Comparison of ENCODE assay signal across 25 cellular contexts in genomic region chr15:84883916-84884781, GRCh38. TPM values are rescaled to one million over a fixed set of nuclear protein-coding genes. Genes with fewer than 3 reads are reported as not detected.
DNase-seq lines count a peak whose midpoint lies in the region; ATAC-seq, FAIRE-seq and TF ChIP-seq lines count a peak whose summit lies in the region.
"Had no signal": no experiment of that assay in that cellular context is flagged by ENCODE, and none has a peak within 500 bp of the region (broad histone marks: within the 10 kb centered on the region; RNA-seq: fewer than 3 reads in every experiment).

SLC28A1 (plus strand) TSS chr15:84884662; CDS start chr15:84887761, 3,099 bp downstream.

- H2AFZ ChIP-seq in astrocyte (ENCODE audit: low read depth, low read length), result no peak within 1 kb of the TSS

- ATAC-seq in GM18861 (IDR thresholded peaks at IDR 0.05; ENCODE audit: unreplicated experiment) (no peak), GM19035 (IDR thresholded peaks at IDR 0.05; ENCODE audit: unreplicated experiment) (no peak)
- no peak for ATAC-seq in stimulated activated naive B cell treated with anti-CD40 and anti-IgM and Interleukin-4, amounts not matched to agents 10 μg/mL and 1 μg/mL and 100 μg/mL, for 72 hours (replicated peaks)
- ATAC-seq: CD8-positive, alpha-beta T cell had no signal

- no peak within 1 kb of the TSS for H3K4me3 ChIP-seq in astrocyte (ENCODE audit: insufficient read depth, low read depth, low read length)
- H3K4me3 ChIP-seq: tibial nerve had no signal

- H3K36me3 Mint-ChIP-seq in astrocyte (ENCODE audit: low read depth, unreplicated experiment), result peaks cover 4% of the 10 kb centered on the region
- H3K36me3 Mint-ChIP-seq in stimulated activated naive B cell treated with anti-CD40 and anti-IgM and Interleukin-4, amounts not matched to agents 10 μg/mL and 1 μg/mL and 100 μg/mL, for 72 hours, result no peaks in the 10 kb centered on the region
- H3K36me3 Mint-ChIP-seq: activated naive CD8-positive, alpha-beta T cell treated with anti-CD3 and anti-CD28 coated beads for 36 hours; brain; CD8-positive, alpha-beta T cell; immature natural killer cell had no signal

- H3K9ac ChIP-seq in astrocyte (ENCODE audit: low read length), result no peak within 1 kb of the TSS

- no peaks in the 10 kb centered on the region for H3K9me3 Mint-ChIP-seq in astrocyte (ENCODE audit: unreplicated experiment)
- no peaks in the 10 kb centered on the region for H3K9me3 Mint-ChIP-seq in stimulated activated naive B cell treated with anti-CD40 and anti-IgM and Interleukin-4, amounts not matched to agents 10 μg/mL and 1 μg/mL and 100 μg/mL, for 72 hours
- H3K9me3 Mint-ChIP-seq: activated naive CD8-positive, alpha-beta T cell treated with anti-CD3 and anti-CD28 coated beads for 36 hours; brain; CD8-positive, alpha-beta T cell; immature natural killer cell had no signal

- TF ChIP-seq CTCF in astrocyte (IDR thresholded peaks at IDR 0.05; ENCODE audit: insufficient read depth, low read depth, low read length), result no peak

- peaks cover 14% of the 10 kb centered on the region for H3K27me3 Mint-ChIP-seq in astrocyte (ENCODE audit: low read depth, unreplicated experiment)
- H3K27me3 Mint-ChIP-seq in stimulated activated naive B cell treated with anti-CD40 and anti-IgM and Interleukin-4, amounts not matched to agents 10 μg/mL and 1 μg/mL and 100 μg/mL, for 72 hours, result peaks cover 4 to 14% of the 10 kb centered on the region in 2 donors
- H3K27me3 Mint-ChIP-seq: activated naive CD8-positive, alpha-beta T cell treated with anti-CD3 and anti-CD28 coated beads for 36 hours had no signal

- no peak for FAIRE-seq in astrocyte (lab: Jason Lieb, UNC)
- FAIRE-seq: colon, endometrium, GM12891, H1 had no signal

- no peaks in the 10 kb centered on the region for H3K27me3 ChIP-seq in astrocyte (ENCODE audit: insufficient read depth, low read length)
- H3K27me3 ChIP-seq: tibial nerve had no signal

- H3K9me3 ChIP-seq in astrocyte (ENCODE audit: insufficient read depth, low read depth, low read length), result no peaks in the 10 kb centered on the region
- H3K9me3 ChIP-seq: tibial nerve had no signal

- H3K4me3 Mint-ChIP-seq in astrocyte (ENCODE audit: unreplicated experiment), result no peak within 1 kb of the TSS
- H3K4me3 Mint-ChIP-seq in stimulated activated naive B cell treated with anti-CD40 and anti-IgM and Interleukin-4, amounts not matched to agents 10 μg/mL and 1 μg/mL and 100 μg/mL, for 72 hours, result no peak within 1 kb of the TSS
- H3K4me3 Mint-ChIP-seq: activated naive CD8-positive, alpha-beta T cell treated with anti-CD3 and anti-CD28 coated beads for 36 hours; brain; CD8-positive, alpha-beta T cell; immature natural killer cell had no signal

- no peaks in the 10 kb centered on the region for H3K4me1 ChIP-seq in astrocyte (ENCODE audit: insufficient read depth, low read length)
- H3K4me1 ChIP-seq: tibial nerve had no signal

- H3K79me2 ChIP-seq in astrocyte (ENCODE audit: insufficient read depth, low read length), result no peaks in the 10 kb centered on the region

- no peaks in the 10 kb centered on the region for H3K36me3 ChIP-seq in astrocyte (ENCODE audit: insufficient read depth, low read length)
- H3K36me3 ChIP-seq: tibial nerve had no signal

- peak; percentile 60 for DNase-seq in HuH-7.5 (ENCODE audit: low spot score)
- DNase-seq in astrocyte (ENCODE audit: low read depth), result no peak
- DNase-seq in kidney tubule cell (ENCODE audit: low spot score), result peak; percentile 48
- peak; percentile 50 for DNase-seq in renal cortical epithelial cell (ENCODE audit: low read depth)
- DNase-seq in stimulated activated naive B cell treated with anti-CD40 and anti-IgM and Interleukin-4, amounts not matched to agents 10 μg/mL and 1 μg/mL and 100 μg/mL, for 72 hours, result no peak
- DNase-seq: activated naive CD8-positive, alpha-beta T cell treated with anti-CD3 and anti-CD28 coated beads for 36 hours; CD8-positive, alpha-beta T cell; DMS79; immature natural killer cell; Karpas-422; NCI-H1092; NCI-H2081 treated with DMSO at 0.1 percent for 48 hours; NCI-H524 treated with DMSO at 0.1 percent for 48 hours; stimulated activated naive CD4-positive, alpha-beta T cell treated with Interleukin-2 at 50 U/mL for 16 hours; SW 1271 had no signal

- H4K20me1 ChIP-seq in astrocyte (ENCODE audit: insufficient read depth, low read length), result no peaks in the 10 kb centered on the region

- H3K4me2 ChIP-seq in astrocyte (ENCODE audit: low read length), result no peak within 1 kb of the TSS

- peak within 1 kb of the TSS; percentile 3 for H3K27ac Mint-ChIP-seq in astrocyte (ENCODE audit: unreplicated experiment)
- no peak within 1 kb of the TSS for H3K27ac Mint-ChIP-seq in stimulated activated naive B cell treated with anti-CD40 and anti-IgM and Interleukin-4, amounts not matched to agents 10 μg/mL and 1 μg/mL and 100 μg/mL, for 72 hours
- H3K27ac Mint-ChIP-seq: activated naive CD8-positive, alpha-beta T cell treated with anti-CD3 and anti-CD28 coated beads for 36 hours; CD8-positive, alpha-beta T cell; immature natural killer cell had no signal

- peak within 1 kb of the TSS; percentile 19 for H3K27ac ChIP-seq in astrocyte (ENCODE audit: low read depth, low read length)
- H3K27ac ChIP-seq: tibial nerve had no signal

- H3K4me1 Mint-ChIP-seq in astrocyte (ENCODE audit: low read depth, unreplicated experiment), result peaks cover 4% of the 10 kb centered on the region
- peaks cover 2 to 6% of the 10 kb centered on the region in 2 donors for H3K4me1 Mint-ChIP-seq in stimulated activated naive B cell treated with anti-CD40 and anti-IgM and Interleukin-4, amounts not matched to agents 10 μg/mL and 1 μg/mL and 100 μg/mL, for 72 hours
- H3K4me1 Mint-ChIP-seq: activated naive CD8-positive, alpha-beta T cell treated with anti-CD3 and anti-CD28 coated beads for 36 hours; brain; immature natural killer cell had no signal

RNA-seq across cellular contexts. Expression of gene SLC28A1, which starts in this region (rescaled TPM):
- total RNA-seq in astrocyte, result not detected in 2 replicates
- total RNA-seq in renal cortical epithelial cell, result 0.15 TPM in 1 of 2 replicates, not detected in the other
- total RNA-seq: activated naive CD8-positive, alpha-beta T cell treated with anti-CD3 and anti-CD28 coated beads for 36 hours; CD8-positive, alpha-beta T cell; H1; lung microvascular endothelial cell; osteocyte had no signal

Comparison
In these comparisons a context has a peak if more than half of its experiments do, and no peak if none do; other contexts are left out.
1. Peak in DNase-seq in renal cortical epithelial cell; RNA of the gene not detected or under 1 TPM.
2. DNase-seq: peak in HuH-7.5 (single experiment) and kidney tubule cell (single experiment); none in astrocyte (single experiment) and stimulated activated naive B cell treated with anti-CD40 and anti-IgM and Interleukin-4, amounts not matched to agents 10 μg/mL and 1 μg/mL and 100 μg/mL, for 72 hours (single experiment).